9 cellular contexts compared by ENCODE assay signal in the genomic region with DNA sequence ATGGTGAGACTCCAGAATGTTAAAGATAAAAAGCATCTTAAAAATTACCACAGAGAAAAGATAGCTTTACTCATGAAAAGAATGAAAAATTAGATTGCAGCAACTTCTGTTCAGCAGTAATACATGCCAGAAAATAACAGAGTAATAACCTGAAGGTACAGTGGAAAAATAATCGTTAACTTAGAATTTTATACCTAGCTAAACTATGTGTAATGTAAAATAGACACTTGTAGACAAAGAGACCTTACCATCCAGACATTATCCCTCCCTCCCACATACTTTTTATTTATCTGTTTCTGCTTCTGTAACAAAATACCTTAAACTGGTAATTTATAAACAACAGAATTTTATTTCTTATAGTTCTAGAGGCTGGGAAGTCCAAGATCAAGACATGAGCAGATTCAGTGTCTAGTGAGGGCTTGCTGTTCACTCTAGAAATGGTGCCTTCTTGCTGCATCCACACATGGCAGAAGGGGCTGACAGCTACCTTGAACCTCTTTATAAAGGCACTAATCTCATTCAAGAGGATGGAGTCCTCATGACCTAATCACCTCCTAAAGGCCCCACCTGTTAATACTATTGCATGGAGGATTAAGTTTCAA.
"Had no signal": no experiment of that assay in that cellular context is flagged by ENCODE, and none has a peak within 500 bp of the region (broad histone marks: within the 10 kb centered on the region; RNA-seq: fewer than 3 reads in every experiment).

No MANE protein-coding gene starts in this region.

- H3K4me1 Mint-ChIP-seq: GM23338, H9 had no signal

- FAIRE-seq: H1, H54 had no signal

- H3K4me3 ChIP-seq: GM23338 had no signal

- DNase-seq: H9, HCEC 1CT, HFFc6, IMR-90, KBM-7 had no signal

- H3K4me3 Mint-ChIP-seq: GM23338, H9, HFFc6 had no signal

- H3K27ac ChIP-seq: HL-60 had no signal

- H3K4me2 ChIP-seq: GM23338 had no signal

- H2AFZ ChIP-seq: GM23338 had no signal

- H3K27ac Mint-ChIP-seq: GM23338, H9, HFFc6 had no signal

- ATAC-seq: GM23338 had no signal
